13 cellular contexts compared by ENCODE assay signal in the genomic region with DNA sequence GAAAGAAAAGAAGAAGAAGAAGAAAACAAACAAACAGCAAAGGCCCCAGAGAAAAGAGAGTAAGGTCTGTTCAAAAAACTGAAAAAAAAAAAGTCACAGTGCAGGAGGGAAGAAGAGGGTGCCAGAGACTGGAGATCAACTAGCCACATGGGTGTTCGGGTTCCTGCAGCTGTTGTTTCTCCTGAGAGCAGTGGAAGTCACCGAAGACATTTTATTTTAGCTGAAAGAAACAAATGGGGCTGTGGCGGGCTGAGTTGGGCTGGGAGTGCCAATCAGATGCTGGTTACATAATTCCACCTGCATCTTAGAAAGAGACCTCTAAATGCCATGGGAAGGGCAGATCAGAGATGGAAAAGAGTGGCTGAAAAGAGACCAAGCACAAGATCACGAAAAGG. TPM values are rescaled to one million over a fixed set of nuclear protein-coding genes. Genes with fewer than 3 reads are reported as not detected.
DNase-seq lines count a peak whose midpoint lies in the region; ATAC-seq, FAIRE-seq and TF ChIP-seq lines count a peak whose summit lies in the region.
"Had no signal": no experiment of that assay in that cellular context is flagged by ENCODE, and none has a peak within 500 bp of the region (broad histone marks: within the 10 kb centered on the region; RNA-seq: fewer than 3 reads in every experiment).

No MANE protein-coding gene starts in this region.

- H3K4me2 ChIP-seq in astrocyte (ENCODE audit: low read length) = no peak overlapping the region

- H3K27me3 ChIP-seq in astrocyte (ENCODE audit: insufficient read depth, low read length) (no peaks in the 10 kb centered on the region), muscle layer of colon (ENCODE audit: control insufficient read depth in 1 of 2, insufficient read depth in 2 of 2, low read length in 2 of 2) (no peaks in the 10 kb centered on the region), thymus (ENCODE audit: control insufficient read depth, insufficient read depth) (no peaks in the 10 kb centered on the region), suprapubic skin (no peaks in the 10 kb centered on the region)
- H3K27me3 ChIP-seq: Peyer's patch had no signal

- H3K27ac Mint-ChIP-seq in activated CD4-positive, alpha-beta T cell treated with anti-CD3 and anti-CD28 coated beads, Interleukin-2, amount 10 ng/mL, durations not matched to agents 7 days and 5 days = peak overlapping the region; percentile 26
- H3K27ac Mint-ChIP-seq in astrocyte (ENCODE audit: unreplicated experiment) = peak overlapping the region; percentile 75
- H3K27ac Mint-ChIP-seq: IgD-negative memory B cell had no signal

- no peaks in the 10 kb centered on the region for H3K9me3 Mint-ChIP-seq in activated CD4-positive, alpha-beta T cell treated with anti-CD3 and anti-CD28 coated beads, Interleukin-2, amount 10 ng/mL, durations not matched to agents 7 days and 5 days
- H3K9me3 Mint-ChIP-seq in astrocyte (ENCODE audit: unreplicated experiment) = no peaks in the 10 kb centered on the region

- no peak for DNase-seq in activated CD4-positive, alpha-beta T cell treated with anti-CD3 and anti-CD28 coated beads, Interleukin-2, amount 10 ng/mL, durations not matched to agents 7 days and 5 days
- DNase-seq in activated CD4-positive, alpha-beta T cell treated with anti-CD3 and anti-CD28 coated beads for 1 hour = no peak
- DNase-seq in astrocyte (ENCODE audit: low read depth) (no peak), suprapubic skin (ENCODE audit: low spot score in 2 of 2) (no peak)
- DNase-seq: cortex of kidney, lower lobe of right lung had no signal

- H3K4me3 ChIP-seq in astrocyte (ENCODE audit: insufficient read depth, low read depth, low read length) (no peak overlapping the region), muscle layer of colon (ENCODE audit: low read depth in 1 of 2, low read length in 2 of 2) (no peak overlapping the region), thymus (ENCODE audit: low read length) (no peak overlapping the region), suprapubic skin (no peak overlapping the region)
- H3K4me3 ChIP-seq: lower lobe of right lung, Peyer's patch had no signal

- H3K27ac ChIP-seq in astrocyte (ENCODE audit: low read depth, low read length) (peak overlapping the region; percentile 6), muscle layer of colon (ENCODE audit: low read depth, low read length) (peak overlapping the region; percentile 82), thymus (ENCODE audit: low read depth) (peak overlapping the region; percentile 82), suprapubic skin (no peak overlapping the region)
- H3K27ac ChIP-seq: lower lobe of right lung had no signal

- H3K9ac ChIP-seq in astrocyte (ENCODE audit: low read length) (no peak overlapping the region), muscle layer of colon (ENCODE audit: low read length) (peak overlapping the region; percentile 59)

- CTCF ChIA-PET in activated CD4-positive, alpha-beta T cell treated with anti-CD3 and anti-CD28 coated beads, Interleukin-2, amount 10 ng/mL, durations not matched to agents 7 days and 5 days (lab: Charles Lee) = interaction anchor here (0.7 to 2.8 kb wide), 3 partner anchors 10 to 56 kb away, joined by 3 to 8 read pairs (median 4); no protein-coding TSS in a partner anchor

- H4K20me1 ChIP-seq in astrocyte (ENCODE audit: insufficient read depth, low read length) = peaks cover 96% of the 10 kb centered on the region

- peaks cover 27% of the 10 kb centered on the region for H3K4me1 Mint-ChIP-seq in activated CD4-positive, alpha-beta T cell treated with anti-CD3 and anti-CD28 coated beads, Interleukin-2, amount 10 ng/mL, durations not matched to agents 7 days and 5 days
- peaks cover 98% of the 10 kb centered on the region for H3K4me1 Mint-ChIP-seq in astrocyte (ENCODE audit: low read depth, unreplicated experiment)

- WGBS in thymus = 28% methylated on average over 4 of the region's 4 CpGs
- 53% methylated on average over 4 of the region's 4 CpGs for WGBS in suprapubic skin

- H3K4me1 ChIP-seq in astrocyte (ENCODE audit: insufficient read depth, low read length) (peaks cover 96% of the 10 kb centered on the region), muscle layer of colon (ENCODE audit: insufficient read depth, low read length) (peaks cover 100% of the 10 kb centered on the region), thymus (ENCODE audit: control insufficient read depth, insufficient read depth, low read length) (peaks cover 26% of the 10 kb centered on the region), suprapubic skin (peaks cover 99% of the 10 kb centered on the region)

- H3K4me3 Mint-ChIP-seq in activated CD4-positive, alpha-beta T cell treated with anti-CD3 and anti-CD28 coated beads, Interleukin-2, amount 10 ng/mL, durations not matched to agents 7 days and 5 days = no peak overlapping the region
- H3K4me3 Mint-ChIP-seq in astrocyte (ENCODE audit: unreplicated experiment) = no peak overlapping the region
- H3K4me3 Mint-ChIP-seq: IgD-negative memory B cell had no signal

- H3K36me3 ChIP-seq in astrocyte (ENCODE audit: insufficient read depth, low read length) (peaks cover 10% of the 10 kb centered on the region), muscle layer of colon (ENCODE audit: insufficient read depth, low read length) (peaks cover 8% of the 10 kb centered on the region), thymus (ENCODE audit: control insufficient read depth, insufficient read depth) (peaks cover 7% of the 10 kb centered on the region), suprapubic skin (no peaks in the 10 kb centered on the region)
- H3K36me3 ChIP-seq: lower lobe of right lung, Peyer's patch had no signal

- no peaks in the 10 kb centered on the region for H3K27me3 Mint-ChIP-seq in activated CD4-positive, alpha-beta T cell treated with anti-CD3 and anti-CD28 coated beads, Interleukin-2, amount 10 ng/mL, durations not matched to agents 7 days and 5 days
- H3K27me3 Mint-ChIP-seq in astrocyte (ENCODE audit: low read depth, unreplicated experiment) = no peaks in the 10 kb centered on the region

- no peak overlapping the region for H2AFZ ChIP-seq in astrocyte (ENCODE audit: low read depth, low read length)

- no peaks in the 10 kb centered on the region for H3K36me3 Mint-ChIP-seq in activated CD4-positive, alpha-beta T cell treated with anti-CD3 and anti-CD28 coated beads, Interleukin-2, amount 10 ng/mL, durations not matched to agents 7 days and 5 days (ENCODE audit: low read depth)
- peaks cover 35% of the 10 kb centered on the region for H3K36me3 Mint-ChIP-seq in astrocyte (ENCODE audit: low read depth, unreplicated experiment)

- H3K79me2 ChIP-seq in astrocyte (ENCODE audit: insufficient read depth, low read length) = peaks cover 100% of the 10 kb centered on the region

- no peak for TF ChIP-seq EP300 in suprapubic skin (IDR thresholded peaks at IDR 0.05)

- FAIRE-seq in astrocyte (lab: Jason Lieb, UNC) = no peak
- FAIRE-seq: G401.6 had no signal

- TF ChIP-seq CTCF in astrocyte (IDR thresholded peaks at IDR 0.05; ENCODE audit: insufficient read depth, low read depth, low read length) (no peak), suprapubic skin (IDR thresholded peaks at IDR 0.05) (no peak)

- H3K9me3 ChIP-seq in astrocyte (ENCODE audit: insufficient read depth, low read depth, low read length) (no peaks in the 10 kb centered on the region), muscle layer of colon (ENCODE audit: low read length) (no peaks in the 10 kb centered on the region), thymus (ENCODE audit: control insufficient read depth) (no peaks in the 10 kb centered on the region), suprapubic skin (no peaks in the 10 kb centered on the region)
- H3K9me3 ChIP-seq: lower lobe of right lung, Peyer's patch had no signal

- POLR2A ChIA-PET in activated CD4-positive, alpha-beta T cell treated with anti-CD3 and anti-CD28 coated beads, Interleukin-2, amount 10 ng/mL, durations not matched to agents 7 days and 5 days (lab: Charles Lee) = no interaction called here

- ATAC-seq in HG02798 (IDR thresholded peaks at IDR 0.05; ENCODE audit: poor library complexity, unreplicated experiment) (no peak), HG02588 (IDR thresholded peaks at IDR 0.05; ENCODE audit: unreplicated experiment) (no peak)

- TF ChIP-seq POLR2A in suprapubic skin (IDR thresholded peaks at IDR 0.05) = no peak

RNA-seq across cellular contexts. Expression of gene ACTN1, which starts 33.9 kb away (rescaled TPM):
- total RNA-seq in activated CD4-positive, alpha-beta T cell treated with anti-CD3 and anti-CD28 coated beads, Interleukin-2, amount 10 ng/mL, durations not matched to agents 7 days and 5 days = 10 to 100 TPM; 31.9 to 35.1 TPM
- total RNA-seq in astrocyte = 1,163 and 1,186 TPM in 2 replicates
- 59.3 TPM for polyA plus RNA-seq in thymus
- total RNA-seq in suprapubic skin = 100 to 1,000 TPM in 2 of 4 donors, 10 to 100 TPM in 2; 76.8 to 117 (median 94.0) TPM
